ENCODE assay signal across 12 cellular contexts in the genomic region with DNA sequence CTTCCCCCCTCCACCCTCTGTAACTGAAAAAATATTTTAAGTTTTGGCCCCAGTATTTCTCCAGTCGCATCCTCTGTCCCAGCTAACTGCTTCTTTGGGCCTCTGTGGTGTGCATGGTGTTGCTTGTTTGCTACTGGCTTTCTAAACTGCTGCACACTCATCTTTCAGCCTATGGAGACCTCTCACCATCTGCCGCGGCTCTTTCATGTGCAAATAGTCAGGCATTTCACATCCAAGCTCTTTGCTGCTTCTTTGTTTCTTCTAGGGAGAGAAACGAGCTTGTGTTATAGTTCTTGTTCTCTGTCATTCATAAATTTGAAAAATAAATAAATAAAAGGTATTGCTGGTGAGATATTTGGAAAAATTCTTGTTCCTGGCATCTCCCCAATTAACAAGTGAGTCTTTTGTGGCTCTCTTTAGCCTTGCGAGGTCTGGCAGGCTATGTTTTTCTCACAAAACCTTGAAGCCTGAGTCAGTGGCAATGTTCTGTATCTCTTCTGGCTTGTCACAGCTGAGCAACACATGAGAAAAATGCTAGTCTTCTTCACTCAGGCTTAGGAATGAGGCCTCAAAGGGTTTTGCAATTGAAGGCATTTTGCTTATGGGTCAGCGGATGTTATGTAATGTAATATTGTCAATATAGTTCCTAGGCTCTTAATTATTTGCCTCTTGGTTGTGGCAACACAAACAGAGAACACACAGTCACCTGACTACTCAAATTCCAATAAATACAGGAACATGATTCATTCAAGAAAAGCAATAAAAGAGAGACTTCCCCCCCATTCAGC.
DNase-seq lines count a peak whose midpoint lies in the region; ATAC-seq, FAIRE-seq and TF ChIP-seq lines count a peak whose summit lies in the region.
"Had no signal": no experiment of that assay in that cellular context is flagged by ENCODE, and none has a peak within 500 bp of the region (broad histone marks: within the 10 kb centered on the region; RNA-seq: fewer than 3 reads in every experiment).

No MANE protein-coding gene starts in this region.

- no peak for TF ChIP-seq RAD21 in SK-N-SH (IDR thresholded peaks at IDR 0.05; ENCODE audit: low read length)

- 82% methylated on average over 6 of the region's 6 CpGs for WGBS in SK-N-SH (ENCODE audit: low lambda C conversion rate)
- 50 to 63% methylated on average over 2 to 6 of the region's 6 CpGs for WGBS in gastroesophageal sphincter (ENCODE audit: low coverage in 1 of 2), 2 donors

- FAIRE-seq in HTR-8/SVneo (lab: Jason Lieb, UNC) = no peak
- FAIRE-seq: endometrium, G401.6 had no signal

- no peaks in the 10 kb centered on the region for H3K9me2 ChIP-seq in SK-N-SH

- H3K9me3 ChIP-seq in SK-N-SH (no peaks in the 10 kb centered on the region), gastroesophageal sphincter (peaks cover 0 to 7% (median 0%) of the 10 kb centered on the region in 3 donors)

- H2AFZ ChIP-seq in SK-N-SH (ENCODE audit: low read depth) = no peak overlapping the region

- CTCF ChIA-PET in SK-N-SH (lab: Yijun Ruan, JAX) = interaction anchor here (0.7 kb wide), 1 partner anchor 11 kb away, joined by 3 read pairs; no protein-coding TSS in a partner anchor

- H3K4me2 ChIP-seq in SK-N-SH = no peak overlapping the region

- no peak overlapping the region for H3K9ac ChIP-seq in SK-N-SH

- peak; percentile 89 for DNase-seq in HCEC 1CT
- DNase-seq in SK-N-SH = no peak
- peak; percentile 11 for DNase-seq in pons (ENCODE audit: low spot score)
- no peak for DNase-seq in NK-92 (lab: John Stamatoyannopoulos, UW; ENCODE audit: unreplicated experiment)
- no peak for DNase-seq in stimulated activated naive CD4-positive, alpha-beta T cell treated with Interleukin-2 at 50 U/mL for 16 hours (lab: John Stamatoyannopoulos, UW)
- DNase-seq in HTR-8/SVneo (ENCODE audit: insufficient read length, low spot score) = no peak
- DNase-seq: activated T-cell treated with anti-CD3 and anti-CD28 coated beads, Interleukin-2, amount 50 U/mL, for 1 hour; T-cell had no signal

- H3K27me3 ChIP-seq in SK-N-SH (ENCODE audit: insufficient read depth) (no peaks in the 10 kb centered on the region), gastroesophageal sphincter (no peaks in the 10 kb centered on the region)

- H3K79me2 ChIP-seq in SK-N-SH (ENCODE audit: insufficient read depth) = no peaks in the 10 kb centered on the region

- TF ChIP-seq CTCF in SK-N-SH (IDR thresholded peaks at IDR 0.05) = no peak
- TF ChIP-seq CTCF in gastroesophageal sphincter (IDR thresholded peaks at IDR 0.05) = no peak

- H3K4me1 ChIP-seq in SK-N-SH (ENCODE audit: control insufficient read depth in 1 of 2, insufficient read depth in 2 of 2, low read depth in 1 of 2, low read length in 1 of 2) (no peaks in the 10 kb centered on the region), gastroesophageal sphincter (no peaks in the 10 kb centered on the region)

- no peak for TF ChIP-seq POLR2A in gastroesophageal sphincter (IDR thresholded peaks at IDR 0.05)

- H3K4me3 ChIP-seq in SK-N-SH (ENCODE audit: low read depth in 2 of 2, low read length in 1 of 2) = no peak overlapping the region
- H3K4me3 ChIP-seq in gastroesophageal sphincter = no peak overlapping the region

- ATAC-seq in gastroesophageal sphincter (peak; percentile 90), GM21825 (IDR thresholded peaks at IDR 0.05; ENCODE audit: unreplicated experiment) (no peak)
- ATAC-seq: T-cell had no signal

- no peaks in the 10 kb centered on the region for H3K36me3 ChIP-seq in SK-N-SH (replicated peaks in 1 of 2; ENCODE audit: control insufficient read depth in 1 of 2, insufficient read depth in 2 of 2, low read length in 1 of 2)
- H3K36me3 ChIP-seq in gastroesophageal sphincter = no peaks in the 10 kb centered on the region

- H3K27ac ChIP-seq in SK-N-SH (ENCODE audit: low read depth in 2 of 2, low read length in 1 of 2) = peak overlapping the region in 1 of 2 experiments; percentile 51; a peak in 1 of 4 replicates
- peak overlapping the region in 3 of 4 donors; percentile 27 to 50 (median 33) for H3K27ac ChIP-seq in gastroesophageal sphincter

- POLR2A ChIA-PET in SK-N-SH (lab: Yijun Ruan, JAX) = no interaction called here

- H4K20me1 ChIP-seq in SK-N-SH (ENCODE audit: insufficient read depth) = no peaks in the 10 kb centered on the region

- TF ChIP-seq EP300 in SK-N-SH (IDR thresholded peaks at IDR 0.05; ENCODE audit: borderline replicate concordance in 1 of 2, low read depth in 1 of 2, low read length in 1 of 2) = no peak
- TF ChIP-seq EP300 in gastroesophageal sphincter (IDR thresholded peaks at IDR 0.05) = no peak

- no peaks in the 10 kb centered on the region for H3F3A ChIP-seq in SK-N-SH (replicated peaks; ENCODE audit: insufficient read depth)

TF ChIP-seq in SK-N-SH, 30 proteins besides CTCF, POLR2A, EP300 and RAD21:
- TF ChIP-seq TCF12 (IDR thresholded peaks at IDR 0.05) (peak; percentile 14; the same call in 1 of the 2 replicates), POLR2AphosphoS5 (IDR thresholded peaks at IDR 0.05; ENCODE audit: low read depth, low read length) (no peak)
TF ChIP-seq in SK-N-SH: peak in this region for 1.

Comparison
In these comparisons a context has a peak if more than half of its experiments do, and no peak if none do; other contexts are left out.
1. DNase-seq: peak in HCEC 1CT (single experiment) and pons (single experiment); none in SK-N-SH (single experiment), NK-92 (single experiment), stimulated activated naive CD4-positive, alpha-beta T cell treated with Interleukin-2 at 50 U/mL for 16 hours (single experiment) and HTR-8/SVneo (single experiment).